ENCODE assay signal across 27 cellular contexts in the genomic region with DNA sequence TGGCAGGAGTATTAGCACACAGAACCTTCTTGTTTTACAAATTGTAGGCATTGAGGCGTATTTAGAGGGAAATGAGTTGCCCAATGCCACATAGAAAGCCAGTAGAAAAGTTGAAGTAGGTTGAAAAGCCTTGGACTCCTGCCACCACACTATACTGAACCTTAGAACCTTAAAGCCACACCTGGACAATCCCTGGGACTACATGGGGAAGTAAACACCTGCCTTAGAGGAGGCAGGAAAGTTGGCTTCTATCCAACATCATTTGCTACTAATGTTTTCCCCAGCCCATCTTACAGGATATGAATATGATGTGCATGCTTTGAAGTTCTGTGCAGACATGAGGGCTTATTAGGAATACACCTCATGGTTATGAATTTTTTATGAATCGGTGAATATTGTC. TPM values are rescaled to one million over a fixed set of nuclear protein-coding genes. Genes with fewer than 3 reads are reported as not detected.
"Had no signal": no experiment of that assay in that cellular context is flagged by ENCODE, and none has a peak within 500 bp of the region (broad histone marks: within the 10 kb centered on the region; RNA-seq: fewer than 3 reads in every experiment).

No MANE protein-coding gene starts in this region.

- H3K9me3 ChIP-seq: testis, tibial nerve, upper lobe of right lung, vagina had no signal

- H3K4me1 ChIP-seq: tibial nerve, upper lobe of right lung, vagina had no signal

- ATAC-seq: natural killer cell; sciatic nerve; stimulated activated naive B cell treated with anti-CD40 and anti-IgM and Interleukin-4, amounts not matched to agents 10 μg/mL and 1 μg/mL and 100 μg/mL, for 72 hours; stimulated activated naive CD8-positive, alpha-beta T cell treated with anti-CD3 and anti-CD28 coated beads, Interleukin-15, amount 100 ng/mL, for 72 hours; upper lobe of right lung had no signal

- DNase-seq: dorsolateral prefrontal cortex; effector CD8-positive, alpha-beta T cell; foreskin melanocyte; head of caudate nucleus; natural killer cell; posterior cingulate gyrus; stimulated activated CD4-positive, alpha-beta T cell treated with anti-CD3 and anti-CD28 coated beads, Interleukin-2, amount 100 ng/mL, for 24 hours; stimulated activated CD4-positive, alpha-beta T cell treated with anti-CD3 and anti-CD28 coated beads, Interleukin-4, amount 100 ng/mL, for 4 hours; stimulated activated naive B cell treated with anti-CD40 and anti-IgM and Interleukin-4, amounts not matched to agents 10 μg/mL and 1 μg/mL and 100 μg/mL, for 72 hours; stimulated activated naive CD8-positive, alpha-beta T cell treated with anti-CD3 and anti-CD28 coated beads, Interleukin-15, amount 100 ng/mL, for 72 hours; testis; upper lobe of right lung had no signal

- H3K36me3 ChIP-seq: tibial nerve, upper lobe of right lung, vagina had no signal

- H3K4me3 ChIP-seq: dorsolateral prefrontal cortex, hepatocyte, testis, tibial nerve, upper lobe of right lung, vagina had no signal

RNA-seq across cellular contexts. Expression of a gene that starts 5.3 kb away (rescaled TPM):
- total RNA-seq: hepatocyte, kidney epithelial cell, liver, lung microvascular endothelial cell, mesenteric fat pad, mononuclear cell, myocyte, natural killer cell, neural crest cell, osteocyte, pulmonary artery endothelial cell, sciatic nerve, skeletal muscle tissue, subcutaneous adipose tissue, tibial nerve, upper lobe of right lung, vagina had no signal

RNA-seq across cellular contexts. Expression of a gene that starts 13.2 kb away (rescaled TPM):
- total RNA-seq: dorsolateral prefrontal cortex, hepatocyte, kidney epithelial cell, liver, lung microvascular endothelial cell, mesenteric fat pad, mononuclear cell, myocyte, natural killer cell, neural crest cell, osteocyte, pulmonary artery endothelial cell, sciatic nerve, skeletal muscle tissue, subcutaneous adipose tissue, tibial nerve, upper lobe of right lung, vagina had no signal

RNA-seq across cellular contexts. Expression of a gene that starts 26.6 kb away (rescaled TPM):
- total RNA-seq: dorsolateral prefrontal cortex, hepatocyte, kidney epithelial cell, liver, lung microvascular endothelial cell, mesenteric fat pad, mononuclear cell, myocyte, natural killer cell, neural crest cell, osteocyte, pulmonary artery endothelial cell, sciatic nerve, skeletal muscle tissue, subcutaneous adipose tissue, testis, tibial nerve, upper lobe of right lung, vagina had no signal

RNA-seq across cellular contexts. Expression of a gene that starts 37.0 kb away (rescaled TPM):
- total RNA-seq: dorsolateral prefrontal cortex, hepatocyte, kidney epithelial cell, liver, lung microvascular endothelial cell, mesenteric fat pad, mononuclear cell, myocyte, natural killer cell, neural crest cell, osteocyte, pulmonary artery endothelial cell, sciatic nerve, skeletal muscle tissue, subcutaneous adipose tissue, testis, tibial nerve, upper lobe of right lung, vagina had no signal
